In the genomic region with DNA sequence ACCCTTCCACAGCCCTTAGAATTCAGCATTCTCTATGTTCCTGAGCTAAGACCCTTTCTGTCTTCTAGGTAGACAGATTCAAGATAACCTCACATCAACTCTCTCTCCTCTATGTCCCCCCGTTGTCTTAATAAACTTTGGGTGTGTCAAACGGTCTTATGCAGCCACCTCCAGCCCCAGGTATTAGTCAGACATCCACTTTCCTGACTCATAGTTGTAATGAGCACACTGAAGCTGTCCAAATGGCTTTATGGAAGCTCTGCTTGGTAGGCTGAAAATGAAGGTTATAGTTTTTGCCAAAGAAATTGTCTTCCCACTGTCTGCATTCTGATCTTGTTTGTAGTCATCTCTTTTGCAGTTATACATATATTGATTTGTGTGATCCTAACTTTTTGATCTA, we compare ENCODE assay signal across 30 cellular contexts.
"Had no signal": no experiment of that assay in that cellular context is flagged by ENCODE, and none has a peak within 500 bp of the region (broad histone marks: within the 10 kb centered on the region; RNA-seq: fewer than 3 reads in every experiment).

No MANE protein-coding gene starts in this region.

- ATAC-seq: gastrocnemius medialis; left colon; stimulated activated memory B cell treated with anti-CD40 and anti-IgM and Interleukin-4, amounts not matched to agents 10 μg/mL and 1 μg/mL and 100 μg/mL, for 72 hours; stimulated activated naive CD8-positive, alpha-beta T cell treated with anti-CD3 and anti-CD28 coated beads, Interleukin-15, amount 100 ng/mL, for 72 hours had no signal

- H3K4me1 Mint-ChIP-seq: activated naive CD8-positive, alpha-beta T cell treated with anti-CD3 and anti-CD28 coated beads for 36 hours; brain; naive B cell; stimulated activated memory B cell treated with anti-CD40 and anti-IgM and Interleukin-4, amounts not matched to agents 10 μg/mL and 1 μg/mL and 100 μg/mL, for 72 hours; stimulated activated naive CD8-positive, alpha-beta T cell treated with anti-CD3 and anti-CD28 coated beads, Interleukin-15, amount 100 ng/mL, for 72 hours had no signal

- H3K4me3 ChIP-seq: adrenal gland, esophagus squamous epithelium, gastrocnemius medialis, ovary, prostate gland, smooth muscle cell, upper lobe of left lung had no signal

- H3K27me3 Mint-ChIP-seq: activated naive CD8-positive, alpha-beta T cell treated with anti-CD3 and anti-CD28 coated beads for 36 hours; brain; dendritic cell treated with granulocyte-macrophage colony-stimulating factor and Interleukin-4, amounts not matched to agents 40 ng/mL and 50 ng/mL, for 4 days; stimulated activated naive CD8-positive, alpha-beta T cell treated with anti-CD3 and anti-CD28 coated beads, Interleukin-15, amount 100 ng/mL, for 72 hours had no signal

- H3K36me3 Mint-ChIP-seq: activated naive CD8-positive, alpha-beta T cell treated with anti-CD3 and anti-CD28 coated beads for 36 hours; brain; stimulated activated memory B cell treated with anti-CD40 and anti-IgM and Interleukin-4, amounts not matched to agents 10 μg/mL and 1 μg/mL and 100 μg/mL, for 72 hours had no signal

- DNase-seq: activated CD4-positive, alpha-beta T cell treated with anti-CD3 and anti-CD28 coated beads for 48 hours; activated CD4-positive, alpha-beta T cell treated with anti-CD3 and anti-CD28 coated beads, Interleukin-2, amount 50 U/mL, for 48 hours; activated CD8-positive, alpha-beta memory T cell treated with anti-CD3 and anti-CD28 coated beads for 24 hours; activated effector memory CD4-positive, alpha-beta T cell treated with anti-CD3 and anti-CD28 coated beads, Interleukin-2, amount 50 U/mL, for 16 hours; activated naive CD4-positive, alpha-beta T cell treated with anti-CD3 and anti-CD28 coated beads for 36 hours; activated naive CD8-positive, alpha-beta T cell treated with anti-CD3 and anti-CD28 coated beads for 36 hours; adrenal gland; aorta; central memory CD4-positive, alpha-beta T cell; endodermal cell; esophagus squamous epithelium; gastrocnemius medialis; glutamatergic neuron; islet precursor cell; left colon; naive B cell; ovary; stimulated activated CD4-positive, alpha-beta T cell treated with anti-CD3 and anti-CD28 coated beads, Interleukin-1b, Interleukin-23, amount 100 ng/mL, for 48 hours; stimulated activated CD4-positive, alpha-beta T cell treated with anti-CD3 and anti-CD28 coated beads, Interleukin-4, amount 100 ng/mL, for 4 hours; stimulated activated CD8-positive, alpha-beta memory T cell treated with anti-CD3 and anti-CD28 coated beads, Interleukin-4, amount 100 ng/mL, for 48 hours; stimulated activated naive CD8-positive, alpha-beta T cell treated with anti-CD3 and anti-CD28 coated beads, Interleukin-15, amount 100 ng/mL, for 72 hours; substantia nigra; upper lobe of left lung had no signal

- H3K4me3 Mint-ChIP-seq: activated naive CD4-positive, alpha-beta T cell treated with anti-CD3 and anti-CD28 coated beads for 36 hours; activated naive CD8-positive, alpha-beta T cell treated with anti-CD3 and anti-CD28 coated beads for 36 hours; brain; dendritic cell treated with granulocyte-macrophage colony-stimulating factor and Interleukin-4, amounts not matched to agents 40 ng/mL and 50 ng/mL, for 4 days; endodermal cell; mesothelial cell of epicardium; naive B cell; stimulated activated memory B cell treated with anti-CD40 and anti-IgM and Interleukin-4, amounts not matched to agents 10 μg/mL and 1 μg/mL and 100 μg/mL, for 72 hours; stimulated activated naive CD8-positive, alpha-beta T cell treated with anti-CD3 and anti-CD28 coated beads, Interleukin-15, amount 100 ng/mL, for 72 hours had no signal

- FAIRE-seq: TTC549 had no signal

- H3K27ac Mint-ChIP-seq: activated naive CD4-positive, alpha-beta T cell treated with anti-CD3 and anti-CD28 coated beads for 36 hours; activated naive CD8-positive, alpha-beta T cell treated with anti-CD3 and anti-CD28 coated beads for 36 hours; brain; dendritic cell treated with granulocyte-macrophage colony-stimulating factor and Interleukin-4, amounts not matched to agents 40 ng/mL and 50 ng/mL, for 4 days; endodermal cell; mesothelial cell of epicardium; naive B cell; stimulated activated memory B cell treated with anti-CD40 and anti-IgM and Interleukin-4, amounts not matched to agents 10 μg/mL and 1 μg/mL and 100 μg/mL, for 72 hours; stimulated activated naive CD8-positive, alpha-beta T cell treated with anti-CD3 and anti-CD28 coated beads, Interleukin-15, amount 100 ng/mL, for 72 hours had no signal
